8 cellular contexts compared by ENCODE assay signal in genomic region chr5:14581891-14582796, GRCh38. TPM values are rescaled to one million over a fixed set of nuclear protein-coding genes. Genes with fewer than 3 reads are reported as not detected.
DNase-seq lines count a peak whose midpoint lies in the region; ATAC-seq and TF ChIP-seq lines count a peak whose summit lies in the region.

No MANE protein-coding gene starts in this region.

- WGBS in stomach, 5 donors, result 4 to 23% (median 4%) methylated on average over 12 to 86 of the region's 86 CpGs

- H3K36me3 ChIP-seq in stomach, result no peaks in the 10 kb centered on the region

- H3K4me1 ChIP-seq in stomach, result peaks cover 10 to 48% (median 25%) of the 10 kb centered on the region in 4 donors

- no peak for TF ChIP-seq POLR2A in stomach (IDR thresholded peaks at IDR 0.05)

- peaks cover 69% of the 10 kb centered on the region for H3K27me3 Mint-ChIP-seq in nephron progenitor cell (ENCODE audit: low read depth, poor library complexity)

- H3K27ac ChIP-seq in 22Rv1 (peak overlapping the region; percentile 49), stomach (peak overlapping the region; percentile 63 to 88 (median 83))

- H3K9me3 Mint-ChIP-seq in nephron progenitor cell, result peaks cover 15% of the 10 kb centered on the region

- no peaks in the 10 kb centered on the region for H3K4me1 Mint-ChIP-seq in nephron progenitor cell

- intact Hi-C loops in stomach (cut with DNase I; ENCODE audit: low total_unique reads), result no loop called here

- H3K27ac Mint-ChIP-seq in nephron progenitor cell, result no peak overlapping the region

- no peaks in the 10 kb centered on the region for H3K9me3 ChIP-seq in stomach

- TF ChIP-seq CTCF in 22Rv1 (IDR thresholded peaks at IDR 0.05), result 0 out of 2 replicates have a peak, but pooled peaks have one; percentile 19
- peak; percentile 44 for TF ChIP-seq CTCF in epithelial cell of esophagus (IDR thresholded peaks at IDR 0.05; ENCODE audit: insufficient read depth, low read depth, low read length, missing control alignments)
- TF ChIP-seq CTCF in nephron progenitor cell (IDR thresholded peaks at IDR 0.05), result no peak
- TF ChIP-seq CTCF in stomach (IDR thresholded peaks at IDR 0.05), result peak in 3 of 7 experiments; percentile 11 to 32 (median 20)

- peak overlapping the region; percentile 78 for H3K4me3 Mint-ChIP-seq in nephron progenitor cell

- peak overlapping the region; percentile 46 for H3K4me3 ChIP-seq in epithelial cell of esophagus (ENCODE audit: low read length)
- peak overlapping the region; percentile 79 to 93 (median 85) for H3K4me3 ChIP-seq in stomach

- ATAC-seq in GM18517 (IDR thresholded peaks at IDR 0.05; ENCODE audit: unreplicated experiment) (peak; percentile 83), HG03064 (IDR thresholded peaks at IDR 0.05; ENCODE audit: low read depth, unreplicated experiment) (peak; percentile 79)

- TF ChIP-seq EP300 in stomach (IDR thresholded peaks at IDR 0.05), result no peak

- H3K27me3 ChIP-seq in stomach, result peaks cover 0 to 22% (median 0%) of the 10 kb centered on the region in 3 donors

- H3K36me3 Mint-ChIP-seq in nephron progenitor cell (ENCODE audit: low read depth), result peaks cover 8% of the 10 kb centered on the region

- peak; percentile 36 for DNase-seq in NCI-H526 treated with DMSO at 0.1 percent for 48 hours (lab: John Stamatoyannopoulos, UW)
- DNase-seq in activated CD8-positive, alpha-beta memory T cell treated with anti-CD3 and anti-CD28 coated beads for 4 hours (ENCODE audit: low read depth in 2 of 2), result peak; percentile 55 to 69
- peak; percentile 49 for DNase-seq in epithelial cell of esophagus (ENCODE audit: low read depth)
- DNase-seq in nephron progenitor cell, result peak; percentile 53
- DNase-seq in stomach, result peak; percentile 74

RNA-seq across cellular contexts. Expression of gene OTULINL, which starts 0.6 kb away (rescaled TPM):
- total RNA-seq in stomach, result 10 to 100 TPM; 12.3 to 31.0 (median 19.8) TPM
- 1 to 10 TPM in 2 of 3 donors, under 1 TPM in 1; 0.93 to 4.9 (median 3.0) TPM for polyA plus RNA-seq in stomach

Comparison
In these comparisons a context has a peak if more than half of its experiments do, and no peak if none do; other contexts are left out.
1. Peak in every context shown above with its lines: DNase-seq, ATAC-seq, H3K4me3 ChIP-seq and H3K27ac ChIP-seq.